8 cellular contexts compared by ENCODE assay signal in the genomic region with DNA sequence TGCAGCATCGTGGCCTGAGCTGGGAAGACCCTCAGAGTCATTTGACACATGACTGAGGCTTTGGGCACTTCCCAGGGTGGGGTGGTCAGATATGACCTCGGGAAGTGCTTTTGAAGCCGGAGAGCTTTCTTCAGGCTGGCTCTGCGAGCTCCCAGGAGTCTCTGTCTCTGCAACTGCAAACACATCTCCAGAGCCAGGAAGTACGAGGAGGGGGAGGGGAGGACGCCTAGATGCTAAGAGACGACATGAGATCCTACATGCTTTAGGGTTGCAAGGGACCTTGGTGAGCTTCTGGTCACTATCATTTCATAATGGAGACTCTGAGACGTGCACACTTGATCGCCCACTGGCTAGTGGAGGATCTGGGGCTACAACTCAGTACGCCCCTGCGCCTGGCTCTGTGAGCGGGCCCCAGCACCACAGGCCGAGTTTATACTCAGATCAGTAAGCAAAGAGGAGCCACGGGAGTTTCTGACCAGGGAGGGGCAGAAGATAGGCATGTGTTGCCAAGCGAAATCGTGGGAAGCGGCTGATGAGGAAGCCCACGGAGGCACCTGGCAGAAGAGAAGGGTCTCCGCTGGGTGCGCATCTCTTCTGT. TPM values are rescaled to one million over a fixed set of nuclear protein-coding genes. Genes with fewer than 3 reads are reported as not detected.
DNase-seq lines count a peak whose midpoint lies in the region; ATAC-seq and TF ChIP-seq lines count a peak whose summit lies in the region.

No MANE protein-coding gene starts in this region.

- TF ChIP-seq POLR2A in testis (IDR thresholded peaks at IDR 0.05) (no peak), transverse colon (IDR thresholded peaks at IDR 0.05) (no peak)

- no peaks in the 10 kb centered on the region for H3K36me3 Mint-ChIP-seq in activated naive CD4-positive, alpha-beta T cell treated with anti-CD3 and anti-CD28 coated beads, Interleukin-2, amount 50 U/mL, for 24 hours

- H3K27ac ChIP-seq in VCaP (peak overlapping the region; percentile 78), hepatocyte (no peak overlapping the region), testis (no peak overlapping the region), transverse colon (no peak overlapping the region)

- in situ Hi-C loops in transverse colon (cut with MboI; ENCODE audit: low pct_ligation_motif_present in 1 of 4, low pct_unique_long_range_greater_than_20kb in 1 of 4, low sequenced_read_pairs in 3 of 4): loop anchor here in 3 of 4 donors (10.0 to 25.0 kb wide), 3 partner anchors 177 to 395 kb away; no protein-coding TSS in a partner anchor

- peak overlapping the region; percentile 80 for H3K4me2 ChIP-seq in hepatocyte

- H3K27ac Mint-ChIP-seq in activated naive CD4-positive, alpha-beta T cell treated with anti-CD3 and anti-CD28 coated beads, Interleukin-2, amount 50 U/mL, for 24 hours: no peak overlapping the region

- no peaks in the 10 kb centered on the region for H4K20me1 ChIP-seq in hepatocyte (ENCODE audit: insufficient read depth, poor library complexity, severe bottlenecking)

- no peaks in the 10 kb centered on the region for H3K36me3 ChIP-seq in hepatocyte (replicated peaks; ENCODE audit: insufficient read depth, low read depth)
- H3K36me3 ChIP-seq in testis (ENCODE audit: low read depth, missing control alignments): no peaks in the 10 kb centered on the region
- no peaks in the 10 kb centered on the region for H3K36me3 ChIP-seq in transverse colon

- ATAC-seq in HG03097 (IDR thresholded peaks at IDR 0.05; ENCODE audit: low FRiP score, unreplicated experiment): no peak

- peaks cover 6% of the 10 kb centered on the region for H3K4me1 Mint-ChIP-seq in activated naive CD4-positive, alpha-beta T cell treated with anti-CD3 and anti-CD28 coated beads, Interleukin-2, amount 50 U/mL, for 24 hours

- H3K27me3 ChIP-seq in hepatocyte (peaks cover 35% of the 10 kb centered on the region), testis (peaks cover 5% of the 10 kb centered on the region), transverse colon (peaks cover 79% of the 10 kb centered on the region)

- peaks cover 9% of the 10 kb centered on the region for H3K27me3 Mint-ChIP-seq in activated naive CD4-positive, alpha-beta T cell treated with anti-CD3 and anti-CD28 coated beads, Interleukin-2, amount 50 U/mL, for 24 hours

- H3K4me1 ChIP-seq in hepatocyte (ENCODE audit: insufficient read depth) (peaks cover 5% of the 10 kb centered on the region), testis (no peaks in the 10 kb centered on the region), transverse colon (peaks cover 9 to 15% (median 10%) of the 10 kb centered on the region in 4 donors)

- H3K9me3 ChIP-seq in hepatocyte (ENCODE audit: low read depth) (no peaks in the 10 kb centered on the region), testis (no peaks in the 10 kb centered on the region), transverse colon (no peaks in the 10 kb centered on the region)

- intact Hi-C loops in testis (cut with DNase I; ENCODE audit: low total_unique reads): loop anchor here (5.0 to 10.0 kb wide), 2 partner anchors 185 to 377 kb away; no protein-coding TSS in a partner anchor
- intact Hi-C loops in transverse colon (cut with DNase I; ENCODE audit: low total_unique reads): loop anchor here (5.0 kb wide), 1 partner anchor 200 kb away; no protein-coding TSS in a partner anchor

- H3K79me2 ChIP-seq in hepatocyte: no peaks in the 10 kb centered on the region

- peak overlapping the region; percentile 59 for H3K4me3 Mint-ChIP-seq in activated naive CD4-positive, alpha-beta T cell treated with anti-CD3 and anti-CD28 coated beads, Interleukin-2, amount 50 U/mL, for 24 hours

- TF ChIP-seq EP300 in transverse colon (IDR thresholded peaks at IDR 0.05; ENCODE audit: low read depth): no peak

- 26% methylated on average over 20 of the region's 20 CpGs for WGBS in hepatocyte (ENCODE audit: low lambda C conversion rate, missing lambda C conversion rate)
- 12 to 17% methylated on average over 18 to 20 of the region's 20 CpGs for WGBS in testis, 2 donors
- 23 to 27% methylated on average over 8 to 20 of the region's 20 CpGs for WGBS in transverse colon (ENCODE audit: low coverage in 1 of 2), 2 donors

- no peaks in the 10 kb centered on the region for H3K9me3 Mint-ChIP-seq in activated naive CD4-positive, alpha-beta T cell treated with anti-CD3 and anti-CD28 coated beads, Interleukin-2, amount 50 U/mL, for 24 hours

- no peak for DNase-seq in activated naive CD4-positive, alpha-beta T cell treated with anti-CD3 and anti-CD28 coated beads, Interleukin-2, amount 50 U/mL, for 16 hours
- DNase-seq in hepatocyte (ENCODE audit: low spot score): peak; percentile 58
- peak; percentile 32 for DNase-seq in testis
- DNase-seq in transverse colon: no peak
- no peak for DNase-seq in retina

- H2AFZ ChIP-seq in hepatocyte: peak overlapping the region; percentile 56

- no peak overlapping the region for H3K4me3 ChIP-seq in hepatocyte
- peak overlapping the region; percentile 29 to 32 for H3K4me3 ChIP-seq in testis
- H3K4me3 ChIP-seq in transverse colon: no peak overlapping the region

- no peaks in the 10 kb centered on the region for H3K9me2 ChIP-seq in hepatocyte (replicated peaks; ENCODE audit: insufficient read depth)

- TF ChIP-seq CTCF in VCaP (conservative IDR thresholded peaks at IDR 0.05): no peak
- TF ChIP-seq CTCF in hepatocyte (IDR thresholded peaks at IDR 0.05; ENCODE audit: poor library complexity): no peak
- TF ChIP-seq CTCF in testis (IDR thresholded peaks at IDR 0.05): no peak
- TF ChIP-seq CTCF in transverse colon (IDR thresholded peaks at IDR 0.05): no peak

RNA-seq across cellular contexts. Expression of a gene that starts 0.5 kb away (rescaled TPM):
- total RNA-seq in hepatocyte (0.60 and 1.1 TPM in 2 replicates), testis (10 to 100 TPM in 1 of 2 donors, 1 to 10 TPM in 1; 9.0 to 10.9 TPM), transverse colon (not detected)
- polyA plus RNA-seq in hepatocyte (0.89 TPM in 1 of 2 replicates, not detected in the other), testis (ENCODE audit: insufficient read depth, low read depth, low replicate concordance) (4.6 TPM)

Comparison
In these comparisons a context has a peak if more than half of its experiments do, and no peak if none do; other contexts are left out.
1. DNase-seq: peak in hepatocyte (single experiment) and testis (single experiment); none in activated naive CD4-positive, alpha-beta T cell treated with anti-CD3 and anti-CD28 coated beads, Interleukin-2, amount 50 U/mL, for 16 hours (single experiment), transverse colon (single experiment) and retina (single experiment).
2. H3K4me3 ChIP-seq: peak in testis (2 of 2); none in hepatocyte (single experiment) and transverse colon (0 of 4).